8 cellular contexts compared by ENCODE assay signal in the genomic region with DNA sequence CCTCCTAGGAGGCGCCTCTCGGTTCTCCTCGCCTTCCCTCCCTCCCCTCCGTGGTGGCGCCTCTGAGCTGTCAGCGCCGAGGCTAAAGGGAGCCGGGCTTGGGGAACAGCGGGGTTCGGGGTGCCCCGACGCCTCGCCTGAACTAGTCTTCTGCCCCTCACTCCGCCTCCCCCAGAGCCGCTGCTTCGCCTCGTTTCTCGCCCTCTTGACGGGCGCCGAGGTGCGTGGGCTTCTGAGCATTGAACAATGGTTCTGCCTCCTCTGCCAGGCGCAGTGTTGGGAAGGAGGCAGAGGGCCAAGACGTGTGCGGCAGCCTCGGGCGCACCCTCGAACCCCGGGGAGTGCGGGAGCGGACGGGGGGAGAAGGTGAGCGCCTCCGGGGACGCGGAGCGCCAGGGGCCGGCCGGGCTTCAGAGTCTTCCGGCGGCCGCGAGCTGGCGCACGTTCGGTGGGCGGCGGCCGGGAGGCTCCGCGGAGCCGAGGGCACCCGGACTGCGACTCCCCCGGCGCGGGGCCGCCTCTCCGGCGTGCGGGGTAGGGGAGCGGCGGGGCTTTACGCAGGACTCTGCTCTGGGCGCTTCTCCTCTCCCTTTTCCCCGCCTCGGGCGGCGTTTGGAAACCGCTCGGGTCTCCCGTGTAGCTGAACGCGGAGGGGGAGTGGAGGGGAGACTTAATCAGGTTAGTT. TPM values are rescaled to one million over a fixed set of nuclear protein-coding genes. Genes with fewer than 3 reads are reported as not detected.
DNase-seq lines count a peak whose midpoint lies in the region; ATAC-seq and TF ChIP-seq lines count a peak whose summit lies in the region.

No MANE protein-coding gene starts in this region.

- H3K36me3 Mint-ChIP-seq in activated T-helper 1 cell treated with anti-CD3 and anti-CD28 coated beads, Interleukin-12 subunit alpha, Interleukin-12 subunit beta, Interleukin-2, Interleukin-4 antibody, amounts not matched to agents 30 ng/mL and 10 ng/mL and 1 ng/mL, durations not matched to agents 14 hours and 24 hours and 36 hours (ENCODE audit: low read depth), result peaks cover 2% of the 10 kb centered on the region

- H3K4me3 Mint-ChIP-seq in activated T-helper 1 cell treated with anti-CD3 and anti-CD28 coated beads, Interleukin-12 subunit alpha, Interleukin-12 subunit beta, Interleukin-2, Interleukin-4 antibody, amounts not matched to agents 30 ng/mL and 10 ng/mL and 1 ng/mL, durations not matched to agents 14 hours and 24 hours and 36 hours, result peak overlapping the region; percentile 92

- peak overlapping the region; percentile 72 for H3K27ac Mint-ChIP-seq in activated T-helper 1 cell treated with anti-CD3 and anti-CD28 coated beads, Interleukin-12 subunit alpha, Interleukin-12 subunit beta, Interleukin-2, Interleukin-4 antibody, amounts not matched to agents 30 ng/mL and 10 ng/mL and 1 ng/mL, durations not matched to agents 14 hours and 24 hours and 36 hours

- peak; percentile 72 for DNase-seq in GM03348 (ENCODE audit: low spot score)
- peak; percentile 2 for DNase-seq in activated T-helper 1 cell treated with anti-CD3 and anti-CD28 coated beads, Interleukin-12 subunit alpha, Interleukin-12 subunit beta, Interleukin-2, Interleukin-4 antibody, amounts not matched to agents 30 ng/mL and 10 ng/mL and 1 ng/mL, durations not matched to agents 14 hours and 24 hours and 36 hours (ENCODE audit: low spot score)
- peak; percentile 27 for DNase-seq in germinal center (ENCODE audit: low spot score)
- DNase-seq in nucleus accumbens (lab: John Stamatoyannopoulos, UW), result peak in 44 of 56 donors; percentile 11 to 75 (median 51)
- no peak for DNase-seq in central memory CD4-positive, alpha-beta T cell

- H3K27me3 Mint-ChIP-seq in activated T-helper 1 cell treated with anti-CD3 and anti-CD28 coated beads, Interleukin-12 subunit alpha, Interleukin-12 subunit beta, Interleukin-2, Interleukin-4 antibody, amounts not matched to agents 30 ng/mL and 10 ng/mL and 1 ng/mL, durations not matched to agents 14 hours and 24 hours and 36 hours (ENCODE audit: insufficient read depth), result peaks cover 26% of the 10 kb centered on the region

- ATAC-seq in GM21576 (IDR thresholded peaks at IDR 0.05; ENCODE audit: unreplicated experiment) (peak; percentile 39), GM21515 (IDR thresholded peaks at IDR 0.05; ENCODE audit: unreplicated experiment) (no peak)

- 0 out of 2 replicates have a peak, but pooled peaks have one; percentile 17 for TF ChIP-seq CTCF in LNCAP (IDR thresholded peaks at IDR 0.05)

- peaks cover 17% of the 10 kb centered on the region for H3K4me1 Mint-ChIP-seq in activated T-helper 1 cell treated with anti-CD3 and anti-CD28 coated beads, Interleukin-12 subunit alpha, Interleukin-12 subunit beta, Interleukin-2, Interleukin-4 antibody, amounts not matched to agents 30 ng/mL and 10 ng/mL and 1 ng/mL, durations not matched to agents 14 hours and 24 hours and 36 hours (ENCODE audit: low read depth)

- intact Hi-C loops in activated T-helper 1 cell treated with anti-CD3 and anti-CD28 coated beads, Interleukin-12 subunit alpha, Interleukin-12 subunit beta, Interleukin-2, Interleukin-4 antibody, amounts not matched to agents 30 ng/mL and 10 ng/mL and 1 ng/mL, durations not matched to agents 14 hours and 24 hours and 36 hours (cut with micrococcal nuclease), result loop anchor here (1.0 to 10.0 kb wide), 8 partner anchors 33 to 902 kb away; a partner anchor contains a TSS

- peaks cover 6% of the 10 kb centered on the region for H3K9me3 Mint-ChIP-seq in activated T-helper 1 cell treated with anti-CD3 and anti-CD28 coated beads, Interleukin-12 subunit alpha, Interleukin-12 subunit beta, Interleukin-2, Interleukin-4 antibody, amounts not matched to agents 30 ng/mL and 10 ng/mL and 1 ng/mL, durations not matched to agents 14 hours and 24 hours and 36 hours

RNA-seq across cellular contexts. Expression of a gene that starts 0.9 kb away (rescaled TPM):
- total RNA-seq in activated T-helper 1 cell treated with anti-CD3 and anti-CD28 coated beads, Interleukin-12 subunit alpha, Interleukin-12 subunit beta, Interleukin-2, Interleukin-4 antibody, amounts not matched to agents 30 ng/mL and 10 ng/mL and 1 ng/mL, durations not matched to agents 14 hours and 24 hours and 36 hours, result 4.9 and 5.2 TPM in 2 replicates
